Comparison of ENCODE assay signal across 4 cellular contexts in genomic region chr5:17294639-17295311, GRCh38.
"Had no signal": no experiment of that assay in that cellular context is flagged by ENCODE, and none has a peak within 500 bp of the region (broad histone marks: within the 10 kb centered on the region; RNA-seq: fewer than 3 reads in every experiment).

No MANE protein-coding gene starts in this region.

- DNase-seq: IMR-90, KBM-7 had no signal

- H3K27ac ChIP-seq: HL-60 had no signal

- H3K4me3 ChIP-seq: K562 had no signal
